Comparison of ENCODE assay signal across 8 cellular contexts in the genomic region with DNA sequence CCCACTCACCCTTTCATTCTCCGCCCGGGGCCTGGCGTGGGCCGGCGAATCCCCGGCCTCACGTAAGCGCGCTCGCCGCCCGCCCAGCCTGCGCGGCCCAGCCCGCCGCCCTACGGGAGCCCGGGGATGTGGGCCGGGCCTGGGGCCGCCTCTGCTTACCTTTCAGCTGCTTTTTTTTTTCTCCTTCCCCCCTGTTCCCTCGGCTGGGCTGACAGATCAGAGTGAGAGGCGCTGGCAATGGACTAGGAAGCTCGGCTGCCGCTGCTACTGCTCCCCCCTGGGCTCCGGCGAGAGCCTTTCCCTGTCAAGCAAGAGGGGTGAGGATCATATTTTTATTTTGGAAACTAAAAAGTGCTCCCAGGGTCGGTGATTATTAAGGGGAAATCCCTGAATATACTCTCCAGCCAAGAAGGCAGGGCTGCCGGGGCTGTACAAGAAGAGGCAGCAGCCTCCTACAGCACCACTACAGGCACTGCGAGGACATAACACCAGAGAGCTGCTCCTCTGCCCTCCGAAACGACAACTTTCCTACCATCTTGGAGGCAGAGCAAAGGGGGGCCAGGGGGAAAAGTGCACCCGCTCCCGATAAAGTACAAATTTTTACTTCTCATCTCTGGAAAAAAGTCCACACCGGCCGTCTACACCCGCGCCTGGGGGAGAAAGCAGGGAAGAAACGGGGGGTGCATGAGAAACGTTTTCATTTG. TPM values are rescaled to one million over a fixed set of nuclear protein-coding genes. Genes with fewer than 3 reads are reported as not detected.
DNase-seq lines count a peak whose midpoint lies in the region; ATAC-seq and TF ChIP-seq lines count a peak whose summit lies in the region.

A gene with protein sequence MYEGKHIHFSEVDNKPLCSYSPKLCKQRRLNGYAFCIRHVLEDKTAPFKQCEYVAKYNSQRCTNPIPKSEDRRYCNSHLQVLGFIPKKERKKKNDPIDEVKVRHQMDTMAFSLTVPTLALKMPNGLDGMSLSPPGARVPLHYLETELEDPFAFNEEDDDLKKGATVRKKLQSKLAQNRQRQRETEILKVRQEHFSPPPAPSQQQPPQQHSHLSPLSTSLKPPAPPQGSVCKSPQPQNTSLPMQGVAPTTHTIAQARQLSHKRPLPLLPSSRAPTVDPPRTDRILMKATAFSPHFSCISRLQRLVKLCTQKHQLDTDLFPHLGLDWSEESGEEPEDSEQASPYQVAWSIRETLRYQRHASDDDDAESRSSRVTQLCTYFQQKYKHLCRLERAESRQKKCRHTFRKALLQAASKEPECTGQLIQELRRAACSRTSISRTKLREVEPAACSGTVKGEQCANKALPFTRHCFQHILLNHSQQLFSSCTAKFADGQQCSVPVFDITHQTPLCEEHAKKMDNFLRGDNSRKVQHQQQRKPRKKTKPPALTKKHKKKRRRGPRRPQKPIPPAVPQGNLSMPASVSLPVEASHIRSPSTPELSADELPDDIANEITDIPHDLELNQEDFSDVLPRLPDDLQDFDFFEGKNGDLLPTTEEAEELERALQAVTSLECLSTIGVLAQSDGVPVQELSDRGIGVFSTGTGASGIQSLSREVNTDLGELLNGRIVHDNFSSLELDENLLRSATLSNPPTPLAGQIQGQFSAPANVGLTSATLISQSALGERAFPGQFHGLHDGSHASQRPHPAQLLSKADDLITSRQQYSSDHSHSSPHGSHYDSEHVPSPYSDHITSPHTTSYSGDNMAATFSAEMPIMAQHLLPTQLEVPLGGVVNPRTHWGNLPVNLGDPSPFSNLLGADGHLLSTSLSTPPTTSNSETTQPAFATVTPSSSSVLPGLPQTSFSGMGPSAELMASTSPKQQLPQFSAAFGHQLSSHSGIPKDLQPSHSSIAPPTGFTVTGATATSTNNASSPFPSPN (minus strand): TSS at position 433 of the 704 bp plus-strand sequence. CDS start 23,158 bp downstream, outside the sequence.

- H2BK5ac ChIP-seq in neuronal stem cell (ENCODE audit: low read length) = peak within 1 kb of the TSS; percentile 96

- WGBS in GM23248 (ENCODE audit: low coverage in 1 of 2, low lambda C conversion rate in 2 of 2, missing lambda C conversion rate in 2 of 2), 2 experiments = 1% methylated on average over 32 to 39 of the region's 39 CpGs
- no CpG with 5 or more reads among the region's 39 CpGs for WGBS in neuronal stem cell (ENCODE audit: extremely low coverage in 2 of 2, insufficient read length in 2 of 2, insufficient replicate concordance in 1 of 2), 2 donors

- H3K9me3 ChIP-seq in GM23248 (ENCODE audit: low read depth) = no peaks in the 10 kb centered on the region
- H3K9me3 ChIP-seq in neuronal stem cell (replicated peaks in 1 of 2; ENCODE audit: control insufficient read depth in 2 of 2, insufficient read depth in 1 of 2, low read depth in 1 of 2, low read length in 2 of 2) = peaks cover 0 to 4% of the 10 kb centered on the region in 2 donors

- H2AK5ac ChIP-seq in neuronal stem cell (ENCODE audit: low read depth, low read length) = peak within 1 kb of the TSS; percentile 56

- H3K27ac ChIP-seq in GM23248 (peak within 1 kb of the TSS; percentile 96), foreskin keratinocyte (peak within 1 kb of the TSS; percentile 92), neuronal stem cell (replicated peaks; ENCODE audit: low read length) (peak within 1 kb of the TSS; percentile 99)

- H4K91ac ChIP-seq in neuronal stem cell (ENCODE audit: low read depth, low read length, poor library complexity) = no peak within 1 kb of the TSS

- no peak within 1 kb of the TSS for H2BK12ac ChIP-seq in neuronal stem cell (ENCODE audit: low read length)

- H3K14ac ChIP-seq in neuronal stem cell (ENCODE audit: low read length) = peak within 1 kb of the TSS; percentile 56

- H3K36me3 ChIP-seq in GM23248 (ENCODE audit: low read depth) (no peaks in the 10 kb centered on the region), neuronal stem cell (replicated peaks in 1 of 2; ENCODE audit: control insufficient read depth in 2 of 2, insufficient read depth in 2 of 2, low read length in 2 of 2) (no peaks in the 10 kb centered on the region)

- in situ Hi-C loops in GM23248 (cut with MboI) = no loop called here

- peak; percentile 57 for TF ChIP-seq CTCF in foreskin keratinocyte (conservative IDR thresholded peaks at IDR 0.05)
- no peak for TF ChIP-seq CTCF in subcutaneous adipose tissue (IDR thresholded peaks at IDR 0.05; ENCODE audit: low read depth)

- H3F3A ChIP-seq in GM23248 (ENCODE audit: insufficient read depth) = peaks cover 40% of the 10 kb centered on the region

- H3K79me2 ChIP-seq in GM23248 (ENCODE audit: insufficient read depth) = peaks cover 82% of the 10 kb centered on the region

- H3K4ac ChIP-seq in neuronal stem cell (ENCODE audit: low read length) = peak within 1 kb of the TSS; percentile 66

- peaks cover 6% of the 10 kb centered on the region for H3K79me1 ChIP-seq in neuronal stem cell (ENCODE audit: low read depth, low read length)

- H4K20me1 ChIP-seq in GM23248 (ENCODE audit: insufficient read depth) = no peaks in the 10 kb centered on the region

- H2AFZ ChIP-seq in GM23248 (peak within 1 kb of the TSS; percentile 92), neuronal stem cell (ENCODE audit: low read length) (peak within 1 kb of the TSS; percentile 96)

- H3K23ac ChIP-seq in neuronal stem cell (ENCODE audit: low read depth, low read length, poor library complexity) = no peak within 1 kb of the TSS

- H3K9ac ChIP-seq in GM23248 (peak within 1 kb of the TSS; percentile 97), neuronal stem cell (ENCODE audit: low read depth, low read length, poor library complexity) (peak within 1 kb of the TSS; percentile 77)

- H3K4me1 ChIP-seq in GM23248 (ENCODE audit: insufficient read depth) (0 out of 2 replicates have a peak, but pooled peaks cover 19% of the 10 kb centered on the region), foreskin keratinocyte (peaks cover 9% of the 10 kb centered on the region), neuronal stem cell (ENCODE audit: control insufficient read depth in 2 of 2, insufficient read depth in 1 of 2, low read depth in 1 of 2, low read length in 2 of 2) (peaks cover 4 to 6% of the 10 kb centered on the region in 2 donors)

- H3K27me3 ChIP-seq in GM23248 (replicated peaks; ENCODE audit: insufficient read depth) = no peaks in the 10 kb centered on the region
- no peaks in the 10 kb centered on the region for H3K27me3 ChIP-seq in foreskin keratinocyte
- no peaks in the 10 kb centered on the region for H3K27me3 ChIP-seq in neuronal stem cell (ENCODE audit: control insufficient read depth in 3 of 3, insufficient read depth in 3 of 3, low read depth in 1 of 3, low read length in 3 of 3)

- H3K4me2 ChIP-seq in GM23248 (ENCODE audit: unreplicated experiment) (peak within 1 kb of the TSS; percentile 99), neuronal stem cell (ENCODE audit: insufficient read depth, low read length, poor library complexity, severe bottlenecking) (peak within 1 kb of the TSS; percentile 90)

- H4K8ac ChIP-seq in neuronal stem cell (ENCODE audit: low read depth, low read length) = no peak within 1 kb of the TSS

- peak within 1 kb of the TSS; percentile 92 for H3K4me3 ChIP-seq in GM23248
- peak within 1 kb of the TSS; percentile 82 to 90 for H3K4me3 ChIP-seq in neuronal stem cell (ENCODE audit: low read length in 2 of 2)

- peak; percentile 92 for DNase-seq in ELF-1 (ENCODE audit: low read depth, low spot score)
- peak; percentile 91 for DNase-seq in GM23248
- DNase-seq in Kasumi-1 (lab: John Stamatoyannopoulos, UW) = peak; percentile 73 to 75
- DNase-seq in SHP77 (lab: John Stamatoyannopoulos, UW) = peak; percentile 68 to 82
- DNase-seq in activated effector memory CD4-positive, alpha-beta T cell treated with anti-CD3 and anti-CD28 coated beads, Interleukin-2, amount 50 U/mL, for 16 hours = peak; percentile 92
- DNase-seq in foreskin keratinocyte = peak; percentile 74 to 83
- DNase-seq in neuronal stem cell (ENCODE audit: low spot score) = peak; percentile 72

- no peaks in the 10 kb centered on the region for H3K9me2 ChIP-seq in GM23248 (ENCODE audit: insufficient read depth)

- peak within 1 kb of the TSS; percentile 97 for H3K18ac ChIP-seq in neuronal stem cell (ENCODE audit: low read length)

- peak within 1 kb of the TSS; percentile 91 for H2BK120ac ChIP-seq in neuronal stem cell (ENCODE audit: low read depth, low read length)

- ATAC-seq in foreskin keratinocyte = peak; percentile 93

- peak within 1 kb of the TSS; percentile 94 for H2BK15ac ChIP-seq in neuronal stem cell (ENCODE audit: low read length)

RNA-seq across cellular contexts. Expression of the gene that starts here (rescaled TPM):
- total RNA-seq in GM23248 (2014; rRNA removed; shearing (Covaris generic)) = 4.7 and 4.8 TPM in 2 replicates
- polyA plus RNA-seq in GM23248 (2016; fragmentation: Nextera tagmentation; extraction: Ambion mirVana) (3.0 and 3.4 TPM in 2 replicates), foreskin keratinocyte (0.79 and 0.82 TPM in 2 replicates)
- total RNA-seq in foreskin keratinocyte (9.4 and 10.2 TPM in 2 replicates), subcutaneous adipose tissue (10 to 100 TPM; 16.0 to 24.5 (median 17.3) TPM)
- polyA plus RNA-seq in neuronal stem cell (2013, experiment 1 of 2) = 4.1 TPM
- 4.2 TPM for polyA plus RNA-seq in neuronal stem cell (2013, experiment 2 of 2)

Comparison
In these comparisons a context has a peak if more than half of its experiments do, and no peak if none do; other contexts are left out.
1. Peak in every context shown above with its lines: DNase-seq, ATAC-seq, H3K4me3 ChIP-seq and H3K27ac ChIP-seq.